ENCODE assay signal across 9 cellular contexts in the genomic region with DNA sequence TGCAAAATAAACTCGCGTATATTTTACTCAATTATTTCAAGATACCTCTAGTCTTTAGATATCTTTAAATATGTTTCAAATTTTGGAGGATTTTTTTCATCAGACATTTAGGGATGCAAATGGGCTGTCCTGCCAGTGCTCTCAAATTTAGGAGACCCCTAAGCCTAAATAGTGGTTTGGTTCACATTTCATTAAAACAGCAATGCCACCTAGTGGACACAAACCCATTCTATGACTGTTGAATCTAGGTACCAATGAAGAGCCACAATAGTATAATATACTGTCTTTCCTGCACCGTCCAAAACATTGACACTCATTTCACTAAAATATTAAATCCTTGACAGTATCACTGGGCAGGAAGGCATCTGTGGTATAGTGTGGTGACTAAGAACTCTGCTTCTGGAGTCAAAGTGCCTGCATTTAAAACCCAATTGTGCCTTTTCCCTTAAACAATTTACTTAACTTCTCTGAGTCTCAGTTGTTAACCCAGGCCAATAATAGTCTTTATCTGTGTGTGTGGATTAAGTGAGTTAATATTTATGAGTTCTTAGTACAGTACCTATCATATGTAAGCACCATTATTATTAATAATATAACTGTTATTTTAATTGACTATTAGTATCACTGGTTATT.
DNase-seq lines count a peak whose midpoint lies in the region; ATAC-seq, FAIRE-seq and TF ChIP-seq lines count a peak whose summit lies in the region.
"Had no signal": no experiment of that assay in that cellular context is flagged by ENCODE, and none has a peak within 500 bp of the region (broad histone marks: within the 10 kb centered on the region; RNA-seq: fewer than 3 reads in every experiment).

No MANE protein-coding gene starts in this region.

- DNase-seq in SIG-M5 treated with dmso at 0.1 percent for 504 hours (lab: John Stamatoyannopoulos, UW; ENCODE audit: unreplicated experiment) (peak; percentile 3), SIG-M5 (lab: John Stamatoyannopoulos, UW) (no peak), astrocyte (ENCODE audit: low read depth) (no peak), midbrain (lab: John Stamatoyannopoulos, UW) (peak; percentile 47), SHP77 treated with DMSO at 0.1 percent for 48 hours (lab: John Stamatoyannopoulos, UW) (no peak)
- no peak for DNase-seq in activated CD4-positive, alpha-beta T cell treated with anti-CD3 and anti-CD28 coated beads, Interleukin-2, amount 10 ng/mL, durations not matched to agents 24 days and 14 days

- H3K9me3 ChIP-seq in astrocyte (ENCODE audit: insufficient read depth, low read depth, low read length) = no peaks in the 10 kb centered on the region

- H3K4me3 ChIP-seq in astrocyte (ENCODE audit: insufficient read depth, low read depth, low read length) = no peak overlapping the region

- H3K4me1 ChIP-seq in astrocyte (ENCODE audit: insufficient read depth, low read length) = no peaks in the 10 kb centered on the region

- no peak overlapping the region for H3K4me3 Mint-ChIP-seq in astrocyte (ENCODE audit: unreplicated experiment)
- no peak overlapping the region for H3K4me3 Mint-ChIP-seq in activated CD4-positive, alpha-beta T cell treated with anti-CD3 and anti-CD28 coated beads, Interleukin-2, amount 10 ng/mL, durations not matched to agents 24 days and 14 days

- H3K79me2 ChIP-seq in astrocyte (ENCODE audit: insufficient read depth, low read length) = no peaks in the 10 kb centered on the region

- H3K27me3 Mint-ChIP-seq in astrocyte (ENCODE audit: low read depth, unreplicated experiment) = no peaks in the 10 kb centered on the region
- peaks cover 6% of the 10 kb centered on the region for H3K27me3 Mint-ChIP-seq in activated CD4-positive, alpha-beta T cell treated with anti-CD3 and anti-CD28 coated beads, Interleukin-2, amount 10 ng/mL, durations not matched to agents 24 days and 14 days

- H3K9me3 Mint-ChIP-seq in astrocyte (ENCODE audit: unreplicated experiment) = no peaks in the 10 kb centered on the region
- H3K9me3 Mint-ChIP-seq in activated CD4-positive, alpha-beta T cell treated with anti-CD3 and anti-CD28 coated beads, Interleukin-2, amount 10 ng/mL, durations not matched to agents 24 days and 14 days = no peaks in the 10 kb centered on the region

- H3K9ac ChIP-seq in astrocyte (ENCODE audit: low read length) = no peak overlapping the region

- no peaks in the 10 kb centered on the region for H3K36me3 Mint-ChIP-seq in astrocyte (ENCODE audit: low read depth, unreplicated experiment)
- H3K36me3 Mint-ChIP-seq in activated CD4-positive, alpha-beta T cell treated with anti-CD3 and anti-CD28 coated beads, Interleukin-2, amount 10 ng/mL, durations not matched to agents 24 days and 14 days (ENCODE audit: low read depth) = no peaks in the 10 kb centered on the region

- H3K27ac Mint-ChIP-seq in astrocyte (ENCODE audit: unreplicated experiment) = no peak overlapping the region
- H3K27ac Mint-ChIP-seq in activated CD4-positive, alpha-beta T cell treated with anti-CD3 and anti-CD28 coated beads, Interleukin-2, amount 10 ng/mL, durations not matched to agents 24 days and 14 days = no peak overlapping the region

- ATAC-seq in HG03558 (IDR thresholded peaks at IDR 0.05; ENCODE audit: extremely low read depth, unreplicated experiment) (peak; percentile 43), GM21737 (IDR thresholded peaks at IDR 0.05; ENCODE audit: unreplicated experiment) (no peak)

- H3K27ac ChIP-seq in astrocyte (ENCODE audit: low read depth, low read length) = no peak overlapping the region

- FAIRE-seq in astrocyte (lab: Jason Lieb, UNC) = no peak
- FAIRE-seq: G401.6 had no signal

- H2AFZ ChIP-seq in astrocyte (ENCODE audit: low read depth, low read length) = no peak overlapping the region

- no peak overlapping the region for H3K4me2 ChIP-seq in astrocyte (ENCODE audit: low read length)

- peak; percentile 58 for TF ChIP-seq CTCF in astrocyte (IDR thresholded peaks at IDR 0.05; ENCODE audit: insufficient read depth, low read depth, low read length)

- intact Hi-C loops in activated CD4-positive, alpha-beta T cell treated with anti-CD3 and anti-CD28 coated beads, Interleukin-2, amount 10 ng/mL, durations not matched to agents 24 days and 14 days (cut with micrococcal nuclease) = no loop called here

- H3K4me1 Mint-ChIP-seq in astrocyte (ENCODE audit: low read depth, unreplicated experiment) = no peaks in the 10 kb centered on the region
- no peaks in the 10 kb centered on the region for H3K4me1 Mint-ChIP-seq in activated CD4-positive, alpha-beta T cell treated with anti-CD3 and anti-CD28 coated beads, Interleukin-2, amount 10 ng/mL, durations not matched to agents 24 days and 14 days

- no peaks in the 10 kb centered on the region for H4K20me1 ChIP-seq in astrocyte (ENCODE audit: insufficient read depth, low read length)

- no peaks in the 10 kb centered on the region for H3K27me3 ChIP-seq in astrocyte (ENCODE audit: insufficient read depth, low read length)

- H3K36me3 ChIP-seq in astrocyte (ENCODE audit: insufficient read depth, low read length) = no peaks in the 10 kb centered on the region

Comparison
In these comparisons a context has a peak if more than half of its experiments do, and no peak if none do; other contexts are left out.
1. DNase-seq: peak in SIG-M5 treated with dmso at 0.1 percent for 504 hours (single experiment) and midbrain (single experiment); none in SIG-M5 (single experiment), astrocyte (single experiment), activated CD4-positive, alpha-beta T cell treated with anti-CD3 and anti-CD28 coated beads, Interleukin-2, amount 10 ng/mL, durations not matched to agents 24 days and 14 days (single experiment) and SHP77 treated with DMSO at 0.1 percent for 48 hours (single experiment).